ENCODE assay signal across 1 cellular context in the genomic region with DNA sequence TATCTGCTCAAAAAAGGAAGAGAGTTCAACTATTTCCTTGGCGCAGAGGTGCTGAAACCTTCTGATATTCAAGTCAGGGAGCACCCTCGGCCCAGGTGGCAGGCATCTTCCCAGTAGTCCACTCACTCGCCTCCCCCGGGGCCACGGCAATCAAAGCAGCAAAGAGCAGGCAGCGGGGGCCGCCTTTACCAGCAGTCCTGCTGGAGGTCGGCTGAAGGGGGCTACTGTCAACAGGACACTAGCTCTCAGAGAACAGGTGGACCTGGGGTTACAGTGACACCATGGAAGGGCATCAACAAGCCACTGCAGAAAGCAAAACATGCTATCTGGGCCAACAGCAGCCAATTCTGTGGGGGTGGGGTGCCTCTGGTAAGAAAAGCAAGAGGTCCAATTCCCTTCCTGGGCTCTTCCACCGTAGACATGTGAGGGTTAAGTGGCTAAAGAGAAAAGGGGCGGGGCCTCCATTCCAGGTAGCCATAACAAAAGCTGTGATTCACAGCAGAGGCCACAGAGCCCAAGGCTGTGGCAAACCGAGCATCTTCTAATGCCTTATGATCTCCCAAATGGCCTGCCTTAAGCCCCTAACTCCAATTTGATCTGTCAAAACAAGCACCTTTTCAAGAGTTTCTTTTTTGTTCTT.
TF ChIP-seq lines count a peak whose summit lies in the region.

No MANE protein-coding gene starts in this region.

TF ChIP-seq in GM23338, 12 proteins besides CTCF, POLR2A, EP300 and RAD21:
- no peak for TF ChIP-seq POLR2AphosphoS5 (IDR thresholded peaks at IDR 0.05; ENCODE audit: low read depth)
- TF ChIP-seq NANOG (IDR thresholded peaks at IDR 0.05; ENCODE audit: borderline replicate concordance), result no peak
- TF ChIP-seq, protein P1, sequence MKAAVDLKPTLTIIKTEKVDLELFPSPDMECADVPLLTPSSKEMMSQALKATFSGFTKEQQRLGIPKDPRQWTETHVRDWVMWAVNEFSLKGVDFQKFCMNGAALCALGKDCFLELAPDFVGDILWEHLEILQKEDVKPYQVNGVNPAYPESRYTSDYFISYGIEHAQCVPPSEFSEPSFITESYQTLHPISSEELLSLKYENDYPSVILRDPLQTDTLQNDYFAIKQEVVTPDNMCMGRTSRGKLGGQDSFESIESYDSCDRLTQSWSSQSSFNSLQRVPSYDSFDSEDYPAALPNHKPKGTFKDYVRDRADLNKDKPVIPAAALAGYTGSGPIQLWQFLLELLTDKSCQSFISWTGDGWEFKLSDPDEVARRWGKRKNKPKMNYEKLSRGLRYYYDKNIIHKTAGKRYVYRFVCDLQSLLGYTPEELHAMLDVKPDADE (IDR thresholded peaks at IDR 0.05), result no peak
- TF ChIP-seq, protein P2, sequence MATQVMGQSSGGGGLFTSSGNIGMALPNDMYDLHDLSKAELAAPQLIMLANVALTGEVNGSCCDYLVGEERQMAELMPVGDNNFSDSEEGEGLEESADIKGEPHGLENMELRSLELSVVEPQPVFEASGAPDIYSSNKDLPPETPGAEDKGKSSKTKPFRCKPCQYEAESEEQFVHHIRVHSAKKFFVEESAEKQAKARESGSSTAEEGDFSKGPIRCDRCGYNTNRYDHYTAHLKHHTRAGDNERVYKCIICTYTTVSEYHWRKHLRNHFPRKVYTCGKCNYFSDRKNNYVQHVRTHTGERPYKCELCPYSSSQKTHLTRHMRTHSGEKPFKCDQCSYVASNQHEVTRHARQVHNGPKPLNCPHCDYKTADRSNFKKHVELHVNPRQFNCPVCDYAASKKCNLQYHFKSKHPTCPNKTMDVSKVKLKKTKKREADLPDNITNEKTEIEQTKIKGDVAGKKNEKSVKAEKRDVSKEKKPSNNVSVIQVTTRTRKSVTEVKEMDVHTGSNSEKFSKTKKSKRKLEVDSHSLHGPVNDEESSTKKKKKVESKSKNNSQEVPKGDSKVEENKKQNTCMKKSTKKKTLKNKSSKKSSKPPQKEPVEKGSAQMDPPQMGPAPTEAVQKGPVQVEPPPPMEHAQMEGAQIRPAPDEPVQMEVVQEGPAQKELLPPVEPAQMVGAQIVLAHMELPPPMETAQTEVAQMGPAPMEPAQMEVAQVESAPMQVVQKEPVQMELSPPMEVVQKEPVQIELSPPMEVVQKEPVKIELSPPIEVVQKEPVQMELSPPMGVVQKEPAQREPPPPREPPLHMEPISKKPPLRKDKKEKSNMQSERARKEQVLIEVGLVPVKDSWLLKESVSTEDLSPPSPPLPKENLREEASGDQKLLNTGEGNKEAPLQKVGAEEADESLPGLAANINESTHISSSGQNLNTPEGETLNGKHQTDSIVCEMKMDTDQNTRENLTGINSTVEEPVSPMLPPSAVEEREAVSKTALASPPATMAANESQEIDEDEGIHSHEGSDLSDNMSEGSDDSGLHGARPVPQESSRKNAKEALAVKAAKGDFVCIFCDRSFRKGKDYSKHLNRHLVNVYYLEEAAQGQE (IDR thresholded peaks at IDR 0.05; ENCODE audit: unreplicated experiment), result no peak
- no peak for TF ChIP-seq EZH2phosphoT487 (IDR thresholded peaks at IDR 0.05; ENCODE audit: unreplicated experiment)
- TF ChIP-seq JUNB (IDR thresholded peaks at IDR 0.05; ENCODE audit: unreplicated experiment), result no peak
- no peak for TF ChIP-seq EZH2 (IDR thresholded peaks at IDR 0.05; ENCODE audit: low read depth, unreplicated experiment)
- TF ChIP-seq CREB1 (CRISPR knock-in tag; IDR thresholded peaks at IDR 0.05; ENCODE audit: low read depth), result no peak
- no peak for TF ChIP-seq ZNF114 (CRISPR knock-in tag; IDR thresholded peaks at IDR 0.05)
- TF ChIP-seq, protein P3, sequence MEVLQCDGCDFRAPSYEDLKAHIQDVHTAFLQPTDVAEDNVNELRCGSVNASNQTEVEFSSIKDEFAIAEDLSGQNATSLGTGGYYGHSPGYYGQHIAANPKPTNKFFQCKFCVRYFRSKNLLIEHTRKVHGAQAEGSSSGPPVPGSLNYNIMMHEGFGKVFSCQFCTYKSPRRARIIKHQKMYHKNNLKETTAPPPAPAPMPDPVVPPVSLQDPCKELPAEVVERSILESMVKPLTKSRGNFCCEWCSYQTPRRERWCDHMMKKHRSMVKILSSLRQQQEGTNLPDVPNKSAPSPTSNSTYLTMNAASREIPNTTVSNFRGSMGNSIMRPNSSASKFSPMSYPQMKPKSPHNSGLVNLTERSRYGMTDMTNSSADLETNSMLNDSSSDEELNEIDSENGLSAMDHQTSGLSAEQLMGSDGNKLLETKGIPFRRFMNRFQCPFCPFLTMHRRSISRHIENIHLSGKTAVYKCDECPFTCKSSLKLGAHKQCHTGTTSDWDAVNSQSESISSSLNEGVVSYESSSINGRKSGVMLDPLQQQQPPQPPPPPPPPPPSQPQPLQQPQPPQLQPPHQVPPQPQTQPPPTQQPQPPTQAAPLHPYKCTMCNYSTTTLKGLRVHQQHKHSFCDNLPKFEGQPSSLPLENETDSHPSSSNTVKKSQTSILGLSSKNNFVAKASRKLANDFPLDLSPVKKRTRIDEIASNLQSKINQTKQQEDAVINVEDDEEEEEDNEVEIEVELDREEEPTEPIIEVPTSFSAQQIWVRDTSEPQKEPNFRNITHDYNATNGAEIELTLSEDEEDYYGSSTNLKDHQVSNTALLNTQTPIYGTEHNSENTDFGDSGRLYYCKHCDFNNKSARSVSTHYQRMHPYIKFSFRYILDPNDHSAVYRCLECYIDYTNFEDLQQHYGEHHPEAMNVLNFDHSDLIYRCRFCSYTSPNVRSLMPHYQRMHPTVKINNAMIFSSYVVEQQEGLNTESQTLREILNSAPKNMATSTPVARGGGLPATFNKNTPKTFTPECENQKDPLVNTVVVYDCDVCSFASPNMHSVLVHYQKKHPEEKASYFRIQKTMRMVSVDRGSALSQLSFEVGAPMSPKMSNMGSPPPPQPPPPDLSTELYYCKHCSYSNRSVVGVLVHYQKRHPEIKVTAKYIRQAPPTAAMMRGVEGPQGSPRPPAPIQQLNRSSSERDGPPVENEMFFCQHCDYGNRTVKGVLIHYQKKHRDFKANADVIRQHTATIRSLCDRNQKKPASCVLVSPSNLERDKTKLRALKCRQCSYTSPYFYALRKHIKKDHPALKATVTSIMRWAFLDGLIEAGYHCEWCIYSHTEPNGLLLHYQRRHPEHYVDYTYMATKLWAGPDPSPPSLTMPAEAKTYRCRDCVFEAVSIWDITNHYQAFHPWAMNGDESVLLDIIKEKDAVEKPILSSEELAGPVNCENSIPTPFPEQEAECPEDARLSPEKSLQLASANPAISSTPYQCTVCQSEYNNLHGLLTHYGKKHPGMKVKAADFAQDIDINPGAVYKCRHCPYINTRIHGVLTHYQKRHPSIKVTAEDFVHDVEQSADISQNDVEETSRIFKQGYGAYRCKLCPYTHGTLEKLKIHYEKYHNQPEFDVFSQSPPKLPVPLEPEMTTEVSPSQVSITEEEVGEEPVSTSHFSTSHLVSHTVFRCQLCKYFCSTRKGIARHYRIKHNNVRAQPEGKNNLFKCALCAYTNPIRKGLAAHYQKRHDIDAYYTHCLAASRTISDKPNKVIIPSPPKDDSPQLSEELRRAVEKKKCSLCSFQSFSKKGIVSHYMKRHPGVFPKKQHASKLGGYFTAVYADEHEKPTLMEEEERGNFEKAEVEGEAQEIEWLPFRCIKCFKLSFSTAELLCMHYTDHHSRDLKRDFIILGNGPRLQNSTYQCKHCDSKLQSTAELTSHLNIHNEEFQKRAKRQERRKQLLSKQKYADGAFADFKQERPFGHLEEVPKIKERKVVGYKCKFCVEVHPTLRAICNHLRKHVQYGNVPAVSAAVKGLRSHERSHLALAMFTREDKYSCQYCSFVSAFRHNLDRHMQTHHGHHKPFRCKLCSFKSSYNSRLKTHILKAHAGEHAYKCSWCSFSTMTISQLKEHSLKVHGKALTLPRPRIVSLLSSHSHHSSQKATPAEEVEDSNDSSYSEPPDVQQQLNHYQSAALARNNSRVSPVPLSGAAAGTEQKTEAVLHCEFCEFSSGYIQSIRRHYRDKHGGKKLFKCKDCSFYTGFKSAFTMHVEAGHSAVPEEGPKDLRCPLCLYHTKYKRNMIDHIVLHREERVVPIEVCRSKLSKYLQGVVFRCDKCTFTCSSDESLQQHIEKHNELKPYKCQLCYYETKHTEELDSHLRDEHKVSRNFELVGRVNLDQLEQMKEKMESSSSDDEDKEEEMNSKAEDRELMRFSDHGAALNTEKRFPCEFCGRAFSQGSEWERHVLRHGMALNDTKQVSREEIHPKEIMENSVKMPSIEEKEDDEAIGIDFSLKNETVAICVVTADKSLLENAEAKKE (CRISPR knock-in tag; IDR thresholded peaks at IDR 0.05), result no peak
